8 cellular contexts compared by ENCODE assay signal in the genomic region with DNA sequence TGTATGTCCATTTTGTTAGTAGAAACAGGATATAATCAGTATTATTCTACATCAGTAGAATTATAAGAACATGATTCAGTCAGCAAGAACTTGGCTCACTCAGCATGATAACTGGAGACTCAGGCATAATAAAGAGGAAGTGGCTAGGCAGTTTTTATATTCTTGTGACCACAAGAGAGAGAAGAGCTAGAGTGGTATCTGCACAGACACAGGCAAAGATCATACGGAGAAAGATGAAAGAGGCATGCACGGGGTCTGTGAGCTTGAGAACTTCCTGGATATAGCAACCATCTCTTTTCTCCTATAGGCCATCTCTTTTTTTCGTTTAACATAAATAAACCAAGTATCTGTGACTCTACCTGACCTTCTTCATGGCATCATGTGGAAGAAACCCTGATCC. TPM values are rescaled to one million over a fixed set of nuclear protein-coding genes. Genes with fewer than 3 reads are reported as not detected.
DNase-seq lines count a peak whose midpoint lies in the region; ATAC-seq and TF ChIP-seq lines count a peak whose summit lies in the region.

No MANE protein-coding gene starts in this region.

- H3K9me3 ChIP-seq in ascending aorta = no peaks in the 10 kb centered on the region

- H3K4me3 ChIP-seq in choroid plexus epithelial cell (ENCODE audit: low read depth, low read length) = no peak overlapping the region
- no peak overlapping the region for H3K4me3 ChIP-seq in ascending aorta

- in situ Hi-C loops in ACHN (cut with HindIII; ENCODE audit: low pct_ligation_motif_present, low pct_unique_long_range_greater_than_20kb, low sequenced_read_pairs) = no loop called here
- in situ Hi-C loops in SK-MEL-5 (cut with HindIII; ENCODE audit: low pct_unique_long_range_greater_than_20kb, low sequenced_read_pairs) = no loop called here

- intact Hi-C loops in ascending aorta (cut with DNase I) = no loop called here

- DNase-seq in ACHN (peak; percentile 57), SK-MEL-5 (ENCODE audit: low read depth, low spot score) (peak; percentile 63), choroid plexus epithelial cell (ENCODE audit: low read depth) (peak; percentile 92), renal cortical epithelial cell (ENCODE audit: low read depth) (peak; percentile 75), ascending aorta (ENCODE audit: low spot score in 2 of 2) (no peak), iPS-NIHi11 (ENCODE audit: low spot score) (no peak)

- peaks cover 0 to 3% of the 10 kb centered on the region in 2 donors for H3K4me1 ChIP-seq in ascending aorta

- TF ChIP-seq CTCF in choroid plexus epithelial cell (conservative IDR thresholded peaks at IDR 0.05; ENCODE audit: low read depth, low read length) (no peak), ascending aorta (IDR thresholded peaks at IDR 0.05) (no peak)

- ATAC-seq in GM18867 (IDR thresholded peaks at IDR 0.05; ENCODE audit: unreplicated experiment) (peak; percentile 99), HG03060 (IDR thresholded peaks at IDR 0.05; ENCODE audit: low read depth, unreplicated experiment) (peak; percentile 94)

- no peaks in the 10 kb centered on the region for H3K27me3 ChIP-seq in ascending aorta

- no peaks in the 10 kb centered on the region for H3K36me3 ChIP-seq in ascending aorta

- peak overlapping the region in 1 of 2 donors; percentile 37 for H3K27ac ChIP-seq in ascending aorta

RNA-seq across cellular contexts. Expression of a gene that starts 46.8 kb away (rescaled TPM):
- total RNA-seq in SK-MEL-5 (2014; rRNA removed; shearing (Covaris generic)) = 103 and 112 TPM in 2 replicates
- polyA plus RNA-seq in SK-MEL-5 (2015; cell fraction: cytosol; rRNA removed) = 38.8 and 65.6 TPM in 2 replicates
- polyA plus RNA-seq in SK-MEL-5 (2015; cell fraction: nucleus; rRNA removed) = 27.2 and 27.4 TPM in 2 replicates
- 37.0 and 71.3 TPM in 2 replicates for total RNA-seq in renal cortical epithelial cell
- total RNA-seq in ascending aorta = 55.0 TPM

Comparison
In these comparisons a context has a peak if more than half of its experiments do, and no peak if none do; other contexts are left out.
1. DNase-seq: peak in ACHN (single experiment), SK-MEL-5 (single experiment), choroid plexus epithelial cell (single experiment) and renal cortical epithelial cell (single experiment); none in ascending aorta (0 of 2) and iPS-NIHi11 (single experiment).